11 cellular contexts compared by ENCODE assay signal in genomic region chr15:90478981-90479481, GRCh38. TPM values are rescaled to one million over a fixed set of nuclear protein-coding genes. Genes with fewer than 3 reads are reported as not detected.
A peak's percentile ranks its signal among the peaks of the same experiment; 100 is the strongest.
DNase-seq lines count a peak whose midpoint lies in the region; ATAC-seq and TF ChIP-seq lines count a peak whose summit lies in the region.
"Had no signal": no experiment of that assay in that cellular context is flagged by ENCODE, and none has a peak within 500 bp of the region (broad histone marks: within the 10 kb centered on the region; RNA-seq: fewer than 3 reads in every experiment).

No MANE protein-coding gene starts in this region.

- H3K4me3 Mint-ChIP-seq in Caco-2 (ENCODE audit: unreplicated experiment) (no peak overlapping the region), endothelial cell (ENCODE audit: unreplicated experiment) (no peak overlapping the region)

- peak in 1 of 2 experiments; percentile 61; a peak in 1 of 4 replicates for TF ChIP-seq EP300 in SK-N-SH (IDR thresholded peaks at IDR 0.05; ENCODE audit: borderline replicate concordance in 1 of 2, low read depth in 1 of 2, low read length in 1 of 2)

- H3K4me1 ChIP-seq in Caco-2 (peaks cover 29% of the 10 kb centered on the region), SK-N-SH (ENCODE audit: control insufficient read depth in 1 of 2, insufficient read depth in 2 of 2, low read depth in 1 of 2, low read length in 1 of 2) (peaks cover 0 to 17% of the 10 kb centered on the region in 2 experiments; a peak in 3 of 4 replicates)

- H3K9me3 Mint-ChIP-seq in Caco-2 (ENCODE audit: unreplicated experiment) (no peaks in the 10 kb centered on the region), endothelial cell (ENCODE audit: unreplicated experiment) (no peaks in the 10 kb centered on the region)

- intact Hi-C loops in Caco-2 (cut with micrococcal nuclease; ENCODE audit: unreplicated experiment) (loop anchor here (1.0 kb wide), 1 partner anchor 66 kb away; no protein-coding TSS in a partner anchor), left colon (cut with DNase I, micrococcal nuclease) (no loop called here)

- POLR2A ChIA-PET in Caco-2 (lab: Charles Lee) (no interaction called here), SK-N-SH (lab: Yijun Ruan, JAX) (no interaction called here)

- H3K9me3 ChIP-seq in Caco-2 = no peaks in the 10 kb centered on the region
- H3K9me3 ChIP-seq in SK-N-SH = no peaks in the 10 kb centered on the region
- H3K9me3 ChIP-seq: ovary had no signal

- no peak for TF ChIP-seq RAD21 in SK-N-SH (IDR thresholded peaks at IDR 0.05; ENCODE audit: low read length)

- H3K36me3 Mint-ChIP-seq in Caco-2 (ENCODE audit: insufficient read depth, unreplicated experiment) = peaks cover 63% of the 10 kb centered on the region
- peaks cover 25% of the 10 kb centered on the region for H3K36me3 Mint-ChIP-seq in endothelial cell (ENCODE audit: low read depth, unreplicated experiment)

- 58% methylated on average over 5 of the region's 5 CpGs for WGBS in SK-N-SH (ENCODE audit: low lambda C conversion rate)

- H3K4me3 ChIP-seq in Caco-2 (ENCODE audit: low read depth, low read length) = no peak overlapping the region
- H3K4me3 ChIP-seq in SK-N-SH (ENCODE audit: low read depth in 2 of 2, low read length in 1 of 2) = no peak overlapping the region
- H3K4me3 ChIP-seq: ovary had no signal

- DNase-seq in Caco-2 (no peak), SK-N-SH (no peak), left colon (no peak), endothelial cell (ENCODE audit: low spot score) (no peak), islet precursor cell (no peak)
- DNase-seq: NCI-H1930, ovary, SHP77 had no signal

- ATAC-seq in left colon (peak; percentile 71), HG03108 (IDR thresholded peaks at IDR 0.05; ENCODE audit: unreplicated experiment) (no peak), GM21786 (IDR thresholded peaks at IDR 0.05; ENCODE audit: unreplicated experiment) (no peak)

- no peaks in the 10 kb centered on the region for H3K9me2 ChIP-seq in SK-N-SH

- H3K36me3 ChIP-seq in Caco-2 (ENCODE audit: control insufficient read depth, insufficient read depth, low read length) = no peaks in the 10 kb centered on the region; the same call in none of the 2 replicates
- H3K36me3 ChIP-seq in SK-N-SH (replicated peaks in 1 of 2; ENCODE audit: control insufficient read depth in 1 of 2, insufficient read depth in 2 of 2, low read length in 1 of 2) = peaks cover 51 to 71% of the 10 kb centered on the region in 2 experiments
- H3K36me3 ChIP-seq: ovary had no signal

- no TSS peak for BruUV-seq in Caco-2 (replicated peaks; lab: Mats Ljungman, UMichigan)

- H3K27ac ChIP-seq in 22Rv1 = peak overlapping the region; percentile 83
- peak overlapping the region in 1 of 2 experiments; percentile 66; a peak in 2 of 4 replicates for H3K27ac ChIP-seq in SK-N-SH (ENCODE audit: low read depth in 2 of 2, low read length in 1 of 2)
- H3K27ac ChIP-seq: ovary had no signal

- TF ChIP-seq CTCF in 22Rv1 (IDR thresholded peaks at IDR 0.05) = no peak
- TF ChIP-seq CTCF in Caco-2 (IDR thresholded peaks at IDR 0.05; ENCODE audit: insufficient read depth in 1 of 2, low read depth in 1 of 2, low read length in 1 of 2, severe bottlenecking in 1 of 2, unreplicated experiment in 1 of 2) = no peak
- no peak for TF ChIP-seq CTCF in SK-N-SH (IDR thresholded peaks at IDR 0.05)
- TF ChIP-seq CTCF in endothelial cell (IDR thresholded peaks at IDR 0.05; ENCODE audit: unreplicated experiment) = no peak

- peak overlapping the region; percentile 42; the same call in 1 of the 2 replicates for H3K4me2 ChIP-seq in SK-N-SH

- H3K4me1 Mint-ChIP-seq in Caco-2 (ENCODE audit: low read depth, unreplicated experiment) = peaks cover 41% of the 10 kb centered on the region
- no peaks in the 10 kb centered on the region for H3K4me1 Mint-ChIP-seq in endothelial cell (ENCODE audit: unreplicated experiment)

- H3K79me2 ChIP-seq in SK-N-SH (ENCODE audit: insufficient read depth) = peaks cover 8% of the 10 kb centered on the region

- CTCF ChIA-PET in Caco-2 (lab: Charles Lee) (interaction anchor here (0.6 to 2.0 kb wide), 5 partner anchors 10 to 164 kb away, joined by 3 to 11 read pairs (median 5); no protein-coding TSS in a partner anchor), SK-N-SH (lab: Yijun Ruan, JAX) (interaction anchor here (1.3 to 4.0 kb wide), 3 partner anchors 118 to 407 kb away, joined by 4 to 36 read pairs (median 32); no protein-coding TSS in a partner anchor)

- peaks cover 53% of the 10 kb centered on the region for H3F3A ChIP-seq in SK-N-SH (replicated peaks; ENCODE audit: insufficient read depth)

- peak overlapping the region; percentile 90 for H3K27ac Mint-ChIP-seq in Caco-2 (ENCODE audit: unreplicated experiment)
- H3K27ac Mint-ChIP-seq in endothelial cell (ENCODE audit: unreplicated experiment) = no peak overlapping the region

- H4K20me1 ChIP-seq in SK-N-SH (ENCODE audit: insufficient read depth) = no peaks in the 10 kb centered on the region; the same call in none of the 2 replicates

- H3K27me3 Mint-ChIP-seq in Caco-2 (ENCODE audit: insufficient read depth, unreplicated experiment) = no peaks in the 10 kb centered on the region
- H3K27me3 Mint-ChIP-seq in endothelial cell (ENCODE audit: unreplicated experiment) = no peaks in the 10 kb centered on the region

- no peak overlapping the region for H2AFZ ChIP-seq in SK-N-SH (ENCODE audit: low read depth)

- H3K27me3 ChIP-seq in Caco-2 (replicated peaks; ENCODE audit: control insufficient read depth, insufficient read depth, low read length) = no peaks in the 10 kb centered on the region
- no peaks in the 10 kb centered on the region for H3K27me3 ChIP-seq in SK-N-SH (ENCODE audit: insufficient read depth)
- H3K27me3 ChIP-seq: ovary had no signal

- no peak overlapping the region for H3K9ac ChIP-seq in SK-N-SH

TF ChIP-seq in SK-N-SH, 30 proteins besides CTCF, POLR2A, EP300 and RAD21:
- TF ChIP-seq JUND (IDR thresholded peaks at IDR 0.05) (peak; percentile 57; the same call in 1 of the 2 replicates), POLR2AphosphoS5 (IDR thresholded peaks at IDR 0.05; ENCODE audit: low read depth, low read length) (no peak), CHD2 (IDR thresholded peaks at IDR 0.05; ENCODE audit: low read length, partially characterized antibody) (no peak), MEF2A (IDR thresholded peaks at IDR 0.05; ENCODE audit: borderline replicate concordance, low read depth) (no peak), GATA2 (CRISPR knock-in tag; IDR thresholded peaks at IDR 0.05) (no peak), MAX (IDR thresholded peaks at IDR 0.05; ENCODE audit: low read depth) (no peak), RXRA (IDR thresholded peaks at IDR 0.05; ENCODE audit: borderline replicate concordance, low read depth) (no peak), FOXM1 (IDR thresholded peaks at IDR 0.05; ENCODE audit: low read depth) (no peak), FOSL2 (IDR thresholded peaks at IDR 0.05; ENCODE audit: borderline replicate concordance, low read depth) (peak; percentile 63; the same call in 1 of the 2 replicates), TCF12 (IDR thresholded peaks at IDR 0.05) (peak; percentile 55; the same call in 1 of the 2 replicates), PBX3 (IDR thresholded peaks at IDR 0.05) (peak; percentile 37; the same call in 1 of the 2 replicates), ELF1 (IDR thresholded peaks at IDR 0.05) (no peak), NFIC (IDR thresholded peaks at IDR 0.05; ENCODE audit: borderline replicate concordance) (peak; percentile 79; the same call in 1 of the 2 replicates), RFX5 (IDR thresholded peaks at IDR 0.05; ENCODE audit: low read length) (no peak)

RNA-seq across cellular contexts. Expression of gene CRTC3, which starts 50.7 kb away (rescaled TPM):
- total RNA-seq in Caco-2 (2022) = 31.4 and 35.0 TPM in 2 replicates
- polyA plus RNA-seq in SK-N-SH (2012; rRNA removed) = 16.7 TPM in 2 replicates
- 9.5 and 12.3 TPM in 2 replicates for polyA plus RNA-seq in SK-N-SH (2012; cell fraction: cytosol; rRNA removed)
- 31.4 and 40.2 TPM in 2 replicates for polyA plus RNA-seq in SK-N-SH (2012; cell fraction: nucleus; rRNA removed)
- total RNA-seq in left colon = 10 to 100 TPM; 23.0 to 23.1 TPM
- 27.1 TPM for total RNA-seq in endothelial cell (ENCODE audit: unreplicated experiment)
